ENCODE assay signal across 11 cellular contexts in the genomic region with DNA sequence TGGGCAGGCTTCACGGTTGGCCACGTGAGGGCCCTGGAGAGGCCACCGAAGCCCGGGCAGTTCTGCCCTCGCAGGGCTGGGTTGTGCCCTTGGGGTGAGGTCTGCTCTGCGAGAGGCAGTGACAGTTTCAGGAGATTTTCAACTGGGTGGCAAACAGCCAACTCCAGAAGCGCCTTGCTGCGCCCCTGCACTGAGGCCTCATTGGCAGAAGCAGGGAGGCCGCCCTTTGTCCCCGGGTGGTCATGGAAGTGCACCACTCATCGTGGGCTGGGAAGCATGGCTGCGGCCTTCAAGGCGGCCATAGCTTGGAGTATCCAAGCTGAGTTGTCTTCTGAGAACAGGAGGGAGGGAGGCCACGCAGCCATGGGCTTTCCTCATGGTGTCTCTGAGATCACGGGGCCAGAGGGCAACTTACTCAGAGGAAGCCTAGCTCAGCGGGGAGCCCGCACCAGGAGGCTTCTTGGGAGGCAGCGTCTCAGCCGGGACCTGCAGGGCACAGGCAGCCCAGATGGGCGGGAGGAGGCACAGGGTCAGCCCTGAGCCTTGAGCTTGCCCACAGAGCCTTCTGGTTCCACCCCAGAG. TPM values are rescaled to one million over a fixed set of nuclear protein-coding genes. Genes with fewer than 3 reads are reported as not detected.
DNase-seq lines count a peak whose midpoint lies in the region; TF ChIP-seq lines count a peak whose summit lies in the region.
"Had no signal": no experiment of that assay in that cellular context is flagged by ENCODE, and none has a peak within 500 bp of the region (broad histone marks: within the 10 kb centered on the region; RNA-seq: fewer than 3 reads in every experiment).

No MANE protein-coding gene starts in this region.

- POLR2A ChIA-PET in PC-9 (lab: Charles Lee; ENCODE audit: unreplicated experiment): no interaction called here

- H3K27me3 ChIP-seq in brain microvascular endothelial cell (replicated peaks) (no peaks in the 10 kb centered on the region), PC-9 (ENCODE audit: insufficient read depth, low read depth) (no peaks in the 10 kb centered on the region)
- H3K27me3 ChIP-seq: suprapubic skin had no signal

- H3F3A ChIP-seq in PC-9 (ENCODE audit: insufficient read depth, low read depth): no peaks in the 10 kb centered on the region

- no peaks in the 10 kb centered on the region for H4K20me1 ChIP-seq in PC-9 (ENCODE audit: insufficient read depth)

- TF ChIP-seq POLR2A in NB4 (IDR thresholded peaks at IDR 0.05; ENCODE audit: extremely low read depth, insufficient read length): no peak

- intact Hi-C loops in PC-9 (cut with micrococcal nuclease; ENCODE audit: unreplicated experiment): no loop called here

- no peak overlapping the region for H2AFZ ChIP-seq in PC-9

- H3K4me3 ChIP-seq in NB4 (ENCODE audit: low read depth, low read length) (no peak overlapping the region), brain microvascular endothelial cell (ENCODE audit: low read depth, low read length) (no peak overlapping the region), PC-9 (no peak overlapping the region)
- H3K4me3 ChIP-seq: suprapubic skin had no signal

- CTCF ChIA-PET in PC-9 (lab: Charles Lee): no interaction called here

- H3K4me2 ChIP-seq in PC-9: no peak overlapping the region

- peaks cover 59% of the 10 kb centered on the region for H3K36me3 ChIP-seq in brain microvascular endothelial cell (replicated peaks)
- H3K36me3 ChIP-seq in PC-9 (ENCODE audit: low read depth): no peaks in the 10 kb centered on the region

- H3K9me2 ChIP-seq in PC-9 (ENCODE audit: insufficient read depth): no peaks in the 10 kb centered on the region

- H3K27ac ChIP-seq in brain microvascular endothelial cell (peak overlapping the region; percentile 50), PC-9 (no peak overlapping the region)
- H3K27ac ChIP-seq: suprapubic skin had no signal

- TF ChIP-seq CTCF in NB4 (IDR thresholded peaks at IDR 0.05; ENCODE audit: low read depth, low read length) (no peak), brain microvascular endothelial cell (IDR thresholded peaks at IDR 0.05; ENCODE audit: low read depth, low read length, missing control alignments) (peak; percentile 28), PC-9 (conservative IDR thresholded peaks at IDR 0.05) (no peak), GM13976 (IDR thresholded peaks at IDR 0.05; ENCODE audit: borderline replicate concordance, control extremely low read depth, extremely low read depth, insufficient read depth, missing control alignments) (no peak)

- H3K79me2 ChIP-seq in PC-9 (ENCODE audit: low read depth): no peaks in the 10 kb centered on the region

- DNase-seq in NB4 (ENCODE audit: low read depth): peak; percentile 25
- peak; percentile 60 for DNase-seq in brain microvascular endothelial cell
- peak; percentile 4 for DNase-seq in renal cortical epithelial cell (ENCODE audit: low read depth)
- DNase-seq in HT-29 (ENCODE audit: low spot score): no peak
- DNase-seq in PC-9: no peak
- no peak for DNase-seq in GM13976 (ENCODE audit: low spot score)
- DNase-seq: activated naive CD4-positive, alpha-beta T cell treated with anti-CD3 and anti-CD28 coated beads, Interleukin-2, amount 50 U/mL, for 16 hours; CD4-positive, alpha-beta memory T cell; naive thymus-derived CD4-positive, alpha-beta T cell; PC-3 had no signal

- H3K4me1 ChIP-seq in PC-9 (replicated peaks; ENCODE audit: insufficient read depth): no peaks in the 10 kb centered on the region

- in situ Hi-C loops in brain microvascular endothelial cell (cut with HindIII; ENCODE audit: low pct_ligation_motif_present, low sequenced_read_pairs): no loop called here
- in situ Hi-C loops in GM13976 (cut with MboI; ENCODE audit: low sequenced_read_pairs, unreplicated experiment): no loop called here

- BruUV-seq in PC-9 (replicated peaks; lab: Mats Ljungman, UMichigan): no TSS peak

- no peaks in the 10 kb centered on the region for H3K9me3 ChIP-seq in PC-9 (ENCODE audit: insufficient read depth, low read depth)
- H3K9me3 ChIP-seq: suprapubic skin had no signal

RNA-seq across cellular contexts. Expression of gene PLEKHJ1, which starts 14.8 kb away (rescaled TPM):
- 68.1 and 121 TPM in 2 replicates for total RNA-seq in renal cortical epithelial cell
- total RNA-seq in HT-29 (2014; rRNA removed; shearing (Covaris generic)): 295 and 307 TPM in 2 replicates
- 38.6 and 45.9 TPM in 2 replicates for total RNA-seq in PC-9 (2021)

RNA-seq across cellular contexts. Expression of gene SF3A2, which starts 15.3 kb away (rescaled TPM):
- total RNA-seq in renal cortical epithelial cell (21.0 and 39.2 TPM in 2 replicates), PC-9 (2021) (73.5 and 83.0 TPM in 2 replicates)
- 80.5 and 102 TPM in 2 replicates for total RNA-seq in HT-29 (2014; rRNA removed; shearing (Covaris generic))

RNA-seq across cellular contexts. Expression of gene AMH, which starts 27.8 kb away (rescaled TPM):
- 1.0 TPM in 1 of 2 replicates, not detected in the other for total RNA-seq in renal cortical epithelial cell
- 17.3 and 19.9 TPM in 2 replicates for total RNA-seq in HT-29 (2014; rRNA removed; shearing (Covaris generic))
- total RNA-seq in PC-9 (2021): 6.9 and 8.1 TPM in 2 replicates

RNA-seq across cellular contexts. Expression of gene JSRP1, which starts 34.9 kb away (rescaled TPM):
- 3.3 TPM in 1 of 2 replicates, not detected in the other for total RNA-seq in renal cortical epithelial cell
- total RNA-seq in HT-29 (2014; rRNA removed; shearing (Covaris generic)): 0.34 and 0.38 TPM in 2 replicates
- total RNA-seq in PC-9 (2021): 1.1 and 1.4 TPM in 2 replicates
- total RNA-seq: PC-3, suprapubic skin had no signal

RNA-seq across cellular contexts. Expression of gene DOT1L, which starts 57.6 kb away (rescaled TPM):
- total RNA-seq in renal cortical epithelial cell (1.9 and 8.4 TPM in 2 replicates), PC-9 (2021) (16.0 and 23.9 TPM in 2 replicates)
- 12.9 and 19.5 TPM in 2 replicates for total RNA-seq in HT-29 (2014; rRNA removed; shearing (Covaris generic))

Comparison
In these comparisons a context has a peak if more than half of its experiments do, and no peak if none do; other contexts are left out.
1. DNase-seq: peak in NB4 (single experiment), brain microvascular endothelial cell (single experiment) and renal cortical epithelial cell (single experiment); none in HT-29 (single experiment), PC-9 (0 of 2) and GM13976 (single experiment).